In the genomic region with DNA sequence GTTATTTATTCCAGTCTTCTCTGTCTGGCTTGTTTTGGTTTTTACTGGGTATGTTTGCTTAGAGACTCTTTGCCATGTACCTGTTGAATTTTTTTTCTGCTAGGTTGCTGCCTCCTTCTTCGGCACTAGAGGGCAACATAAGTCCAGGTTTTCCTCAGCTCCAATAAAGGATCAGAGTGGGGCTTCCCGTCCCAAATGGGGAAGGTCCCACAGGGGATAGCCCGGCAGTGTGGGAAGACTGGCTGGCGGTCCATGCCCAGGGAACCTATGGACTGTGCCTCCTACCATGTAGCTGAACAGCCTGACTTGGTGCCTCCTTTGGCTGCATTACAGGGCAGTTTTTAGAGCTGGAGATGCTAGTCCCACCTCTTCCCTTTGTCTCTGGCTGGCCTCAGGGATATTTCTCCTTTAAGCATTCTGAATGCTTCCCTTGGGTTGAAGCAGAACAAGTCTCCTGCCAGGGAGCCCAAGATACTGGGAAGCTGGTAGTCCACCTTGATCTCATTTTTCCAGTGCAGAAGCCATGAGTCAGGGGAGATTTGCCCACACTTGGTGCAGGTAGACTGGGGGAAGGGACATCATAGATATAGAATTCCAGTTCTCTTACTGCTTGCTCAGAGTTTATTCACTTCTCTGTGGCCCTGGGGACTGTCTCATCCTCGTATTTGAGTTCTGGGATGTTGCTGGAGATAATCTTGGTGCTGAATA, we compare ENCODE assay signal across 9 cellular contexts.
A peak's percentile ranks its signal among the peaks of the same experiment; 100 is the strongest.
DNase-seq lines count a peak whose midpoint lies in the region; ATAC-seq, FAIRE-seq and TF ChIP-seq lines count a peak whose summit lies in the region.
"Had no signal": no experiment of that assay in that cellular context is flagged by ENCODE, and none has a peak within 500 bp of the region (broad histone marks: within the 10 kb centered on the region; RNA-seq: fewer than 3 reads in every experiment).

No MANE protein-coding gene starts in this region.

- CTCF ChIA-PET in A549 (lab: Yijun Ruan, JAX), result interaction anchor here (0.9 to 1.9 kb wide), 4 partner anchors 10 to 263 kb away, joined by 3 to 8 read pairs (median 5); no protein-coding TSS in a partner anchor
- CTCF ChIA-PET in activated CD4-positive, alpha-beta memory T cell treated with anti-CD3 and anti-CD28 coated beads for 36 hours (lab: Charles Lee), result interaction anchor here (0.7 to 4.0 kb wide), 30 partner anchors 10 to 470 kb away, joined by 3 to 35 read pairs (median 4); no protein-coding TSS in a partner anchor

- H3K4me1 ChIP-seq in A549 (no peaks in the 10 kb centered on the region), prostate gland (replicated peaks) (no peaks in the 10 kb centered on the region)

- H3K27ac ChIP-seq in A549, result no peak overlapping the region
- H3K27ac ChIP-seq in prostate gland, result no peak overlapping the region

- peaks cover 9% of the 10 kb centered on the region for H3K4me1 Mint-ChIP-seq in activated CD4-positive, alpha-beta memory T cell treated with anti-CD3 and anti-CD28 coated beads for 36 hours (ENCODE audit: low read depth)

- FAIRE-seq in A549 (lab: Jason Lieb, UNC), result no peak
- FAIRE-seq: islet of Langerhans had no signal

- TF ChIP-seq CTCF in A549 (IDR thresholded peaks at IDR 0.05) (no peak; the same call in 2 of the 3 replicates), prostate gland (IDR thresholded peaks at IDR 0.05) (peak; percentile 15 to 66 (median 44))

- H3K36me3 Mint-ChIP-seq in activated CD4-positive, alpha-beta memory T cell treated with anti-CD3 and anti-CD28 coated beads for 36 hours, result peaks cover 3% of the 10 kb centered on the region

- peak overlapping the region; percentile 2 for H3K27ac Mint-ChIP-seq in activated CD4-positive, alpha-beta memory T cell treated with anti-CD3 and anti-CD28 coated beads for 36 hours

- no peaks in the 10 kb centered on the region for H3K36me3 ChIP-seq in prostate gland
- H3K36me3 ChIP-seq in MG63, result no peaks in the 10 kb centered on the region; the same call in 1 of the 2 replicates

- H3K27me3 Mint-ChIP-seq in activated CD4-positive, alpha-beta memory T cell treated with anti-CD3 and anti-CD28 coated beads for 36 hours, result no peaks in the 10 kb centered on the region

- peak; percentile 53 to 70; a peak in 4 of 5 replicates for TF ChIP-seq RAD21 in A549 (conservative IDR thresholded peaks at IDR 0.05 in 1 of 2, IDR thresholded peaks at IDR 0.05 in 1 of 2)

- no peak overlapping the region for H3K4me3 ChIP-seq in A549
- no peak overlapping the region for H3K4me3 ChIP-seq in prostate gland
- H3K4me3 ChIP-seq in MG63, result no peak overlapping the region

- H3K9me3 ChIP-seq in A549 (no peaks in the 10 kb centered on the region), prostate gland (no peaks in the 10 kb centered on the region), MG63 (peaks cover 6% of the 10 kb centered on the region)

- TF ChIP-seq POLR2A in A549 (IDR thresholded peaks at IDR 0.05; ENCODE audit: low read length), result no peak
- no peak for TF ChIP-seq POLR2A in prostate gland (IDR thresholded peaks at IDR 0.05)

- intact Hi-C loops in activated CD4-positive, alpha-beta memory T cell treated with anti-CD3 and anti-CD28 coated beads for 36 hours (cut with micrococcal nuclease), result loop anchor here (1.0 to 5.0 kb wide), 3 partner anchors 151 to 440 kb away; a partner anchor contains a TSS
- intact Hi-C loops in prostate gland (cut with DNase I), result no loop called here

- H3K27me3 ChIP-seq in prostate gland (replicated peaks; ENCODE audit: insufficient read depth) (no peaks in the 10 kb centered on the region), MG63 (no peaks in the 10 kb centered on the region)

- H3K4me3 Mint-ChIP-seq in activated CD4-positive, alpha-beta memory T cell treated with anti-CD3 and anti-CD28 coated beads for 36 hours, result no peak overlapping the region

- H3K9me3 Mint-ChIP-seq in activated CD4-positive, alpha-beta memory T cell treated with anti-CD3 and anti-CD28 coated beads for 36 hours, result peaks cover 11% of the 10 kb centered on the region

- POLR2A ChIA-PET in A549 (lab: Yijun Ruan, JAX), result no interaction called here
- POLR2A ChIA-PET in activated CD4-positive, alpha-beta memory T cell treated with anti-CD3 and anti-CD28 coated beads for 36 hours (lab: Charles Lee), result interaction anchor here (1.1 to 1.6 kb wide), 4 partner anchors 150 to 263 kb away, joined by 3 to 4 read pairs (median 4); a partner anchor contains a TSS

- no peak for TF ChIP-seq EP300 in A549 (IDR thresholded peaks at IDR 0.05)

- no peak overlapping the region for H3K4me2 ChIP-seq in A549

- DNase-seq in A549 (ENCODE audit: low read depth in 1 of 2, low spot score in 1 of 2), result peak; percentile 7 to 55
- peak; percentile 69 for DNase-seq in ELR (ENCODE audit: low read depth)
- DNase-seq in NCI-H1694 (lab: John Stamatoyannopoulos, UW), result peak; percentile 53
- DNase-seq in activated CD4-positive, alpha-beta memory T cell treated with anti-CD3 and anti-CD28 coated beads for 36 hours, result peak; percentile 53
- DNase-seq in fibroblast of the conjunctiva (ENCODE audit: low read depth), result peak; percentile 39
- no peak for DNase-seq in prostate gland (ENCODE audit: low spot score)
- no peak for DNase-seq in MG63
- no peak for DNase-seq in effector CD8-positive, alpha-beta T cell (lab: John Stamatoyannopoulos, UW)

- peak in 1 of 2 experiments; percentile 60; a peak in 4 of 6 replicates for ATAC-seq in A549

- WGBS in A549 (ENCODE audit: missing lambda C conversion rate), result 23% methylated on average over 2 of the region's 5 CpGs
- 42% methylated on average over 5 of the region's 5 CpGs for WGBS in prostate gland

TF ChIP-seq in A549, 52 proteins besides CTCF, POLR2A, EP300 and RAD21:
- TF ChIP-seq HOXB13 (CRISPR knock-in tag; IDR thresholded peaks at IDR 0.05; ENCODE audit: low read depth) (no peak), MAZ (IDR thresholded peaks at IDR 0.05; ENCODE audit: borderline replicate concordance, low read depth, low read length) (no peak), FOSB (CRISPR knock-in tag; IDR thresholded peaks at IDR 0.05) (no peak), SMC3 (IDR thresholded peaks at IDR 0.05) (no peak)
- TF ChIP-seq, protein P1, sequence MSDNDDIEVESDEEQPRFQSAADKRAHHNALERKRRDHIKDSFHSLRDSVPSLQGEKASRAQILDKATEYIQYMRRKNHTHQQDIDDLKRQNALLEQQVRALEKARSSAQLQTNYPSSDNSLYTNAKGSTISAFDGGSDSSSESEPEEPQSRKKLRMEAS (IDR thresholded peaks at IDR 0.05), result no peak

Comparison
In these comparisons a context has a peak if more than half of its experiments do, and no peak if none do; other contexts are left out.
1. DNase-seq: peak in A549 (2 of 2), ELR (single experiment), NCI-H1694 (single experiment), activated CD4-positive, alpha-beta memory T cell treated with anti-CD3 and anti-CD28 coated beads for 36 hours (single experiment) and fibroblast of the conjunctiva (single experiment); none in prostate gland (single experiment), MG63 (single experiment) and effector CD8-positive, alpha-beta T cell (single experiment).